8 cellular contexts compared by ENCODE assay signal in the genomic region with DNA sequence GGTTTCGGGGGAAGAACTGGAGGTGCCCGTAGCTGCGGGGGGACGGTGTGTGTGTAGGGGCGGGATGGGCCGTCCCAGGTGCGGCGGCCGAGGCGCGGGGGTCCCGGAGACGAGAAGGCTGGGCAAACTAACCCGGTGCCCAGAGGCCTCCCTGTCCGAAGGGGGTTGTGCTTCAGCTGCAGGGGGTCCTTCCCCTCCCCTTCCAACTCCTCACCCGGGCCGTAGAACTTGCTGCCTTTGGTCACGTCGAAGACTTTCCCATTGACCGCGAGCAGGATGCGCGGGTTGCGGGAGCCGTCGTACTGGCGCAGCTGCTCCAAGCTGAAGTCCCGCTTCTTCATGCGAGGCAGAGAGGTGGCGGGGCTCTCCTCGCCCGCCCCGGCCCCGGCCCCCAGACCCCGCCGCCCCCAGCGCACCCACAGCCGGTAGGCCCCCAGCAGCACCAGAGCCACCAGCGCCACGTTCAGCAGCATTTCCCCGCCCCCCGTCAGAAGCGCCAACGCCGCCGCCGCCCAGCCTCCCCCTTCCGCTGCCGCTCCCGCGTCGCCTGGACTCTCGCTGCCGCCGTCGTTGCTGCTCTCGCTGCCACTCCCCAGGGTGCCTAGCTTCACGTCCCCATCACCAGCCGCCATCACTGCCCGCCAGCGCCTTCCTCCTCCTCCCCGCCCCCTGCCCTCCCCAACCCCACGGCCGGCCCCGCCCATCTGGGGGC. TPM values are rescaled to one million over a fixed set of nuclear protein-coding genes. Genes with fewer than 3 reads are reported as not detected.
DNase-seq lines count a peak whose midpoint lies in the region; ATAC-seq and TF ChIP-seq lines count a peak whose summit lies in the region.

Gene PGRMC2 (minus strand): TSS at position 655 of the 712 bp plus-strand sequence. CDS start 23 bp downstream, at position 632.

- peak within 1 kb of the TSS; percentile 93 for H3K27ac ChIP-seq in caudate nucleus (ENCODE audit: low read depth, low read length)

- DNase-seq in activated CD4-positive, CD25-positive, alpha-beta regulatory T cell (lab: John Stamatoyannopoulos, UW): peak in 3 of 4 experiments; percentile 9 to 23 (median 14)
- DNase-seq in caudate nucleus (lab: John Stamatoyannopoulos, UW) (peak in 6 of 61 donors; percentile 19 to 64 (median 42)), left colon (peak; percentile 49 to 58), AG20443 (ENCODE audit: low spot score) (no peak)
- DNase-seq in stimulated activated CD8-positive, alpha-beta memory T cell treated with anti-CD3 and anti-CD28 coated beads, Interleukin-4, amount 100 ng/mL, for 48 hours: peak; percentile 53

- no peak for ATAC-seq in activated CD4-positive, CD25-positive, alpha-beta regulatory T cell treated with anti-CD3 and anti-CD28 coated beads, Interleukin-2, amount 50 U/mL, for 24 hours
- ATAC-seq in HG02759 (IDR thresholded peaks at IDR 0.05; ENCODE audit: unreplicated experiment): peak; percentile 11
- peak; percentile 1 for ATAC-seq in left colon

- intact Hi-C loops in left colon (cut with DNase I, micrococcal nuclease): loop anchor here in 1 of 2 donors (10.0 kb wide), 1 partner anchor 267 kb away; no protein-coding TSS in a partner anchor

TF ChIP-seq in PFSK-1, 5 proteins besides CTCF, POLR2A, EP300 and RAD21:
- peak; percentile 49; the same call in 1 of the 2 replicates for TF ChIP-seq SIN3A (IDR thresholded peaks at IDR 0.05; ENCODE audit: borderline replicate concordance, insufficient read depth, low read length)
- TF ChIP-seq POLR2AphosphoS5 (IDR thresholded peaks at IDR 0.05; ENCODE audit: low read depth, low read length): peak; percentile 22; the same call in 1 of the 2 replicates
- TF ChIP-seq TAF1 (IDR thresholded peaks at IDR 0.05; ENCODE audit: borderline replicate concordance, insufficient read depth, low read length): peak; percentile 43; the same call in 1 of the 2 replicates
- TF ChIP-seq REST (IDR thresholded peaks at IDR 0.05; ENCODE audit: insufficient read depth in 1 of 2, low read depth in 2 of 2, low read length in 2 of 2): no peak
- no peak for TF ChIP-seq FOXP2 (optimal IDR thresholded peaks at IDR 0.05; ENCODE audit: borderline replicate concordance, extremely low read depth, extremely low read length, insufficient read depth)
TF ChIP-seq in PFSK-1: peak in this region for 3.

RNA-seq across cellular contexts. Expression of gene PGRMC2, which starts in this region (rescaled TPM):
- 54.8 TPM for polyA plus RNA-seq in PFSK-1 (2012; ENCODE audit: insufficient read length, low read depth)
- total RNA-seq in left colon: 10 to 100 TPM; 79.8 to 90.1 TPM

Comparison
In these comparisons a context has a peak if more than half of its experiments do, and no peak if none do; other contexts are left out.
1. ATAC-seq: peak in HG02759 (single experiment) and left colon (single experiment); none in activated CD4-positive, CD25-positive, alpha-beta regulatory T cell treated with anti-CD3 and anti-CD28 coated beads, Interleukin-2, amount 50 U/mL, for 24 hours (0 of 2).